In the genomic region with DNA sequence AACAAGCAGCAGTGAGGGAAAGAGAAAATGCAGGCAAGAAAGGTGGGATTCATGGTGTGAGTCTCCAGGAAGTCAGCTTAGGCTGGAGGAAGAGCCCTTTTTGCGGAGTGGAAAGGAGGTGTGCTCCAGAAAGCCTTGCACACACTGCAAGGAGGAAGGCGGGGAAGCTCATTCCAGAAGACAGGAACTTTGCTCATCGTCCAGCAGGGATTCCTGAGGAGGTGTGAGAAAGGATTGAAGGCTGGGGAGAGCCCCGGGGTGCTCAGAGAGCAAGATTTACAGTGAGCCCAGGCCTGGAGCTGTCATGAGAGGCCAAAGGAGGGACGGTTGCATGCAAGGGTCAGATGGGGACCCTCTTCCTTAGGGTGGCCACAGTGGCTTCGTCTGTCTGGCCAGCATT, we compare ENCODE assay signal across 19 cellular contexts. TPM values are rescaled to one million over a fixed set of nuclear protein-coding genes. Genes with fewer than 3 reads are reported as not detected.
DNase-seq lines count a peak whose midpoint lies in the region; ATAC-seq, FAIRE-seq and TF ChIP-seq lines count a peak whose summit lies in the region.
"Had no signal": no experiment of that assay in that cellular context is flagged by ENCODE, and none has a peak within 500 bp of the region (broad histone marks: within the 10 kb centered on the region; RNA-seq: fewer than 3 reads in every experiment).

No MANE protein-coding gene starts in this region.

- no peak for TF ChIP-seq POLR2A in HepG2 (IDR thresholded peaks at IDR 0.05; ENCODE audit: insufficient read depth in 1 of 2, low read depth in 2 of 2, low read length in 2 of 2)
- TF ChIP-seq POLR2A in right lobe of liver (IDR thresholded peaks at IDR 0.05), result no peak

- H3K36me3 ChIP-seq in HepG2 (replicated peaks in 1 of 2; ENCODE audit: control insufficient read depth in 1 of 2, insufficient read depth in 2 of 2, low read length in 2 of 2) (peaks cover 0 to 14% of the 10 kb centered on the region in 2 experiments; a peak in 4 of 5 replicates), right lobe of liver (no peaks in the 10 kb centered on the region), endodermal cell (ENCODE audit: control insufficient read depth, insufficient read depth, low read length) (no peaks in the 10 kb centered on the region)
- H3K36me3 ChIP-seq: SJSA1 had no signal

- no peaks in the 10 kb centered on the region for H3K27me3 Mint-ChIP-seq in endodermal cell (ENCODE audit: insufficient read depth)
- H3K27me3 Mint-ChIP-seq in nephron (ENCODE audit: low read depth), result peaks cover 12% of the 10 kb centered on the region
- no peaks in the 10 kb centered on the region for H3K27me3 Mint-ChIP-seq in type B pancreatic cell
- H3K27me3 Mint-ChIP-seq in stimulated activated naive CD8-positive, alpha-beta T cell treated with anti-CD3 and anti-CD28 coated beads, Interleukin-15, amount 100 ng/mL, for 72 hours, result no peaks in the 10 kb centered on the region

- H3K4me1 ChIP-seq in HepG2 (ENCODE audit: insufficient read depth, low read length), result peaks cover 97% of the 10 kb centered on the region
- peaks cover 0 to 96% (median 37%) of the 10 kb centered on the region in 4 donors for H3K4me1 ChIP-seq in right lobe of liver
- H3K4me1 ChIP-seq in endodermal cell (ENCODE audit: control insufficient read depth, insufficient read depth, low read length), result no peaks in the 10 kb centered on the region

- H3K9me3 ChIP-seq in HepG2 (ENCODE audit: low read length) (no peaks in the 10 kb centered on the region), right lobe of liver (no peaks in the 10 kb centered on the region), endodermal cell (ENCODE audit: control insufficient read depth, low read length) (no peaks in the 10 kb centered on the region)
- H3K9me3 ChIP-seq: SJSA1 had no signal

- H3K27me3 ChIP-seq in HepG2 (ENCODE audit: control insufficient read depth in 1 of 2, insufficient read depth in 2 of 2, low read length in 2 of 2) (no peaks in the 10 kb centered on the region), right lobe of liver (no peaks in the 10 kb centered on the region), endodermal cell (ENCODE audit: control insufficient read depth, insufficient read depth, low read length, poor library complexity, severe bottlenecking) (no peaks in the 10 kb centered on the region)
- H3K27me3 ChIP-seq: SJSA1 had no signal

- H3K27ac ChIP-seq in HepG2 (ENCODE audit: extremely low read length, insufficient read depth, low read length) (peak overlapping the region; percentile 38), right lobe of liver (peak overlapping the region in 1 of 3 donors; percentile 92), endodermal cell (ENCODE audit: low read depth, low read length) (no peak overlapping the region)
- H3K27ac ChIP-seq: 22Rv1, GM23248, SJSA1 had no signal

- peaks cover 9% of the 10 kb centered on the region for H3K79me2 ChIP-seq in HepG2 (ENCODE audit: insufficient read depth, low read length)

- ATAC-seq in HepG2 (no peak), right lobe of liver (no peak), GM21619 (IDR thresholded peaks at IDR 0.05; ENCODE audit: unreplicated experiment) (no peak)
- no peak for ATAC-seq in stimulated activated naive CD8-positive, alpha-beta T cell treated with anti-CD3 and anti-CD28 coated beads, Interleukin-15, amount 100 ng/mL, for 72 hours
- ATAC-seq: Right ventricle myocardium inferior had no signal

- no peak for DNase-seq in HepG2 (ENCODE audit: low spot score)
- no peak for DNase-seq in right lobe of liver
- DNase-seq in endodermal cell, result no peak
- no peak for DNase-seq in type B pancreatic cell (ENCODE audit: extremely low spot score, unreplicated experiment)
- DNase-seq in stimulated activated naive CD8-positive, alpha-beta T cell treated with anti-CD3 and anti-CD28 coated beads, Interleukin-15, amount 100 ng/mL, for 72 hours, result no peak
- DNase-seq in KBM-7, result no peak
- DNase-seq: EL, GF-D8, GM23248, Kasumi-1, NCI-H2081 treated with DMSO at 0.1 percent for 48 hours, NCI-H446, OCI-M1 had no signal

- H3K4me3 ChIP-seq in HepG2 (replicated peaks in 1 of 3; ENCODE audit: insufficient read depth in 1 of 3, low read depth in 2 of 3, low read length in 3 of 3) (no peak overlapping the region), right lobe of liver (no peak overlapping the region), endodermal cell (ENCODE audit: low read length) (no peak overlapping the region)
- H3K4me3 ChIP-seq: GM23248, SJSA1 had no signal

- H3K36me3 Mint-ChIP-seq in endodermal cell (ENCODE audit: low read depth) (peaks cover 8% of the 10 kb centered on the region), nephron (ENCODE audit: low read depth) (no peaks in the 10 kb centered on the region), type B pancreatic cell (no peaks in the 10 kb centered on the region)

- intact Hi-C loops in HepG2 (cut with micrococcal nuclease; ENCODE audit: unreplicated experiment) (no loop called here), right lobe of liver (cut with DNase I) (no loop called here)

- CTCF ChIA-PET in HepG2 (lab: Yijun Ruan, JAX; ENCODE audit: low intra/inter-chr PET ratio, low total read pairs), result no interaction called here

- TF ChIP-seq EP300 in HepG2 (IDR thresholded peaks at IDR 0.05; ENCODE audit: low read depth in 2 of 2, low read length in 2 of 2) (no peak), HepG2 (CRISPR knock-in tag; IDR thresholded peaks at IDR 0.05; ENCODE audit: borderline replicate concordance) (no peak)

- H3K27ac Mint-ChIP-seq in endodermal cell, result peak overlapping the region; percentile 27
- peak overlapping the region; percentile 4 to 75 (median 37) for H3K27ac Mint-ChIP-seq in nephron
- H3K27ac Mint-ChIP-seq in type B pancreatic cell, result peak overlapping the region; percentile 7
- H3K27ac Mint-ChIP-seq in stimulated activated naive CD8-positive, alpha-beta T cell treated with anti-CD3 and anti-CD28 coated beads, Interleukin-15, amount 100 ng/mL, for 72 hours, result no peak overlapping the region

- H3K9me3 Mint-ChIP-seq in endodermal cell (no peaks in the 10 kb centered on the region), nephron (no peaks in the 10 kb centered on the region), type B pancreatic cell (no peaks in the 10 kb centered on the region)
- no peaks in the 10 kb centered on the region for H3K9me3 Mint-ChIP-seq in stimulated activated naive CD8-positive, alpha-beta T cell treated with anti-CD3 and anti-CD28 coated beads, Interleukin-15, amount 100 ng/mL, for 72 hours
- H3K9me3 Mint-ChIP-seq: CD14-positive monocyte had no signal

- 92% methylated on average over 5 of the region's 6 CpGs for WGBS in HepG2 (ENCODE audit: low lambda C conversion rate)
- 79% methylated on average over 3 of the region's 6 CpGs for WGBS in right lobe of liver (ENCODE audit: insufficient coverage, low coverage, low lambda C conversion rate, missing lambda C conversion rate)
- WGBS in endodermal cell (ENCODE audit: insufficient coverage in 1 of 2, insufficient read length in 1 of 2), 2 experiments, result 74 to 79% methylated on average over 4 to 6 of the region's 6 CpGs

- no peak overlapping the region for H2AFZ ChIP-seq in HepG2 (ENCODE audit: low read length)
- H2AFZ ChIP-seq: GM23248 had no signal

- H3K4me1 Mint-ChIP-seq in endodermal cell (peaks cover 20% of the 10 kb centered on the region), nephron (peaks cover 37% of the 10 kb centered on the region), type B pancreatic cell (ENCODE audit: unreplicated experiment) (peaks cover 61% of the 10 kb centered on the region)
- H3K4me1 Mint-ChIP-seq in stimulated activated naive CD8-positive, alpha-beta T cell treated with anti-CD3 and anti-CD28 coated beads, Interleukin-15, amount 100 ng/mL, for 72 hours, result no peaks in the 10 kb centered on the region

- FAIRE-seq in HepG2 (lab: Jason Lieb, UNC), result no peak

- no peak overlapping the region for H3K4me2 ChIP-seq in HepG2 (ENCODE audit: low read depth, low read length)

- no peak for TF ChIP-seq CTCF in HepG2 (CRISPR knock-in tag; IDR thresholded peaks at IDR 0.05)
- TF ChIP-seq CTCF in right lobe of liver (IDR thresholded peaks at IDR 0.05), result no peak
- no peak for TF ChIP-seq CTCF in endodermal cell (conservative IDR thresholded peaks at IDR 0.05)
- TF ChIP-seq CTCF in nephron (IDR thresholded peaks at IDR 0.05; ENCODE audit: unreplicated experiment in 3 of 3), result no peak
- TF ChIP-seq CTCF in type B pancreatic cell (conservative IDR thresholded peaks at IDR 0.05), result no peak

- no peaks in the 10 kb centered on the region for H4K20me1 ChIP-seq in HepG2 (ENCODE audit: insufficient read depth, low read length)

- H3K9ac ChIP-seq in HepG2 (ENCODE audit: insufficient read depth, low read depth, low read length) (no peak overlapping the region), endodermal cell (ENCODE audit: extremely low read depth, low read length, poor library complexity, severe bottlenecking) (no peak overlapping the region)
- H3K9ac ChIP-seq: GM23248 had no signal

- in situ Hi-C loops in HepG2 (cut with HindIII; ENCODE audit: extremely low pct_ligation_motif_present, low pct_unique_long_range_greater_than_20kb), result loop anchor here (25.0 kb wide), 1 partner anchor 701 kb away; no protein-coding TSS in a partner anchor
- in situ Hi-C loops in KBM-7 (cut with MboI; ENCODE audit: low pct_unique_long_range_greater_than_20kb, low sequenced_read_pairs), result loop anchor here (25.0 kb wide), 1 partner anchor 1001 kb away; no protein-coding TSS in a partner anchor

- no peak overlapping the region for H3K4me3 Mint-ChIP-seq in endodermal cell
- no peak overlapping the region for H3K4me3 Mint-ChIP-seq in nephron
- peak overlapping the region; percentile 16 for H3K4me3 Mint-ChIP-seq in type B pancreatic cell
- no peak overlapping the region for H3K4me3 Mint-ChIP-seq in stimulated activated naive CD8-positive, alpha-beta T cell treated with anti-CD3 and anti-CD28 coated beads, Interleukin-15, amount 100 ng/mL, for 72 hours
- H3K4me3 Mint-ChIP-seq: CD14-positive monocyte had no signal

- POLR2A ChIA-PET in HepG2 (lab: Yijun Ruan, JAX), result interaction anchor here (0.5 to 16.7 kb wide), 3 partner anchors 11 to 640 kb away, joined by 3 to 210 read pairs (median 72); partner anchors contain the start of gene SLC29A3

- TF ChIP-seq RAD21 in HepG2 (CRISPR knock-in tag; IDR thresholded peaks at IDR 0.05), result no peak

- no TSS peak for BruUV-seq in HepG2 (replicated peaks; lab: Mats Ljungman, UMichigan)

RNA-seq across cellular contexts. Expression of gene SLC29A3, which starts 17.6 kb away (rescaled TPM):
- 5.3 and 8.6 TPM in 2 replicates for total RNA-seq in HepG2 (2016; rRNA removed; fragmentation: Illumina TruSeq; extraction: Trizol)
- total RNA-seq in HepG2 (2016; cell fraction: cytosol; rRNA removed; fragmentation: Illumina TruSeq; extraction: Trizol; ENCODE audit: low read depth), result 3.3 and 4.1 TPM in 2 replicates
- 5.0 and 9.4 TPM in 2 replicates for total RNA-seq in HepG2 (2016; cell fraction: insoluble cytoplasmic fraction; rRNA removed; fragmentation: Illumina TruSeq; extraction: Trizol)
- total RNA-seq in HepG2 (2016; cell fraction: membrane; rRNA removed; fragmentation: Illumina TruSeq; extraction: Trizol), result 6.3 and 7.6 TPM in 2 replicates
- 9.6 and 10.1 TPM in 2 replicates for total RNA-seq in HepG2 (2016; cell fraction: nucleus; rRNA removed; fragmentation: Illumina TruSeq; extraction: Trizol)
- polyA plus RNA-seq in HepG2 (2011; rRNA removed), result 11.8 and 14.4 TPM in 2 replicates
- 11.4 and 13.2 TPM in 2 replicates for polyA plus RNA-seq in HepG2 (2011; cell fraction: cytosol; rRNA removed)
- 10.9 and 11.3 TPM in 2 replicates for polyA plus RNA-seq in HepG2 (2011; cell fraction: nucleus; rRNA removed)
- polyA plus RNA-seq in HepG2 (2012), result 13.5 and 17.5 TPM in 2 replicates
- polyA plus RNA-seq in HepG2 (2016; cell fraction: cytosol; fragmentation: Illumina TruSeq; extraction: Trizol; ENCODE audit: low read depth), result 5.1 and 5.8 TPM in 2 replicates
- 6.5 and 10.2 TPM in 2 replicates for polyA plus RNA-seq in HepG2 (2016; cell fraction: insoluble cytoplasmic fraction; fragmentation: Illumina TruSeq; extraction: Trizol; ENCODE audit: low read depth)
- polyA plus RNA-seq in HepG2 (2016; cell fraction: membrane; fragmentation: Illumina TruSeq; extraction: Trizol; ENCODE audit: low read depth), result 8.9 and 9.6 TPM in 2 replicates
- polyA plus RNA-seq in HepG2 (2016; cell fraction: nucleus; fragmentation: Illumina TruSeq; extraction: Trizol; ENCODE audit: insufficient read depth, low read depth), result 19.0 and 21.6 TPM in 2 replicates
- 18.5 and 33.8 TPM in 2 replicates for polyA minus RNA-seq in HepG2 (2011; rRNA and poly(A)+ RNA removed; ENCODE audit: low replicate concordance)
- 8.6 and 10.2 TPM in 2 replicates for polyA minus RNA-seq in HepG2 (2011; cell fraction: cytosol; rRNA and poly(A)+ RNA removed)
- 11.1 and 12.4 TPM in 2 replicates for polyA minus RNA-seq in HepG2 (2011; cell fraction: nucleus; rRNA and poly(A)+ RNA removed)
- total RNA-seq in right lobe of liver, result 10 to 100 TPM in 2 of 6 experiments, 1 to 10 TPM in 4; 5.7 to 17.4 (median 7.7) TPM
- 10 to 100 TPM; 14.1 to 16.8 TPM for total RNA-seq in endodermal cell
- 11.4 TPM for polyA plus RNA-seq in endodermal cell (2013, experiment 1 of 2)
- polyA plus RNA-seq in endodermal cell (2013, experiment 2 of 2), result 9.7 TPM
- 8.8 and 11.1 TPM in 2 replicates for total RNA-seq in type B pancreatic cell (ENCODE audit: low replicate concordance)

Comparison
In these comparisons a context has a peak if more than half of its experiments do, and no peak if none do; other contexts are left out.
1. H3K27ac Mint-ChIP-seq: peak in endodermal cell (single experiment), nephron (3 of 3) and type B pancreatic cell (single experiment); none in stimulated activated naive CD8-positive, alpha-beta T cell treated with anti-CD3 and anti-CD28 coated beads, Interleukin-15, amount 100 ng/mL, for 72 hours (0 of 2).